1 cellular context compared by ENCODE assay signal in the genomic region with DNA sequence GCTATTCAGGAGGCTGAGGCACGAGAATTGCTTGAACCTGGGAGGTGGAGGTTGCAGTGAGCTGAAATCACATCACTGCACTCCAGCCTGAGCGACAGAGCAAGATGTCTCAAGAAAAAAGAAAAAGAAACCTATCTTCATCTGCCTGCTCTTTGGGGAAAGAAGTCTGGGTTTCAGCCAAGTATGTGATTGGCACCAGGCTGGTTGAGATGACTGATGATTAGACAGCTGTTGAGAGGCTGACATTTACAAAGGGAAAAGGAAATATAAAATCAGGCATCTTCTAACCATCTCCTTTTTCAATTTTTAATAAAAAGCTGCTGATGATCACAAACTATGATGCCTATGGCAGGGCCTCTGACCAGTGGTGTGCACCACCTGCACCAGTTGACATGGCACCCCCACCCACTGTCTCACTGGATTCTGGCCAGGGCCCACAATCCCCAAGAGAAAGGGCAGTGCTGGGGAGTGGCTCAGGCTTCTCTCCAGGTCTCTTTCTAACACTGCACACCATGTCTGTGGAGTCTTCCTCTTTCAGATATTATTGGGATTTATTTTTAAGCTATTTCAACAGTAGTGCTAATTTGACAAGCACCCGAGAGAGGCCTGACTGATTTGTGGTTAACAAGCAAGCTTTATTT.
A peak's percentile ranks its signal among the peaks of the same experiment; 100 is the strongest.
TF ChIP-seq lines count a peak whose summit lies in the region.

No MANE protein-coding gene starts in this region.

TF ChIP-seq in HepG2, 621 proteins besides CTCF, POLR2A, EP300 and RAD21:
- TF ChIP-seq RBM22 (optimal IDR thresholded peaks at IDR 0.05; ENCODE audit: low read length) (peak; percentile 89), ZNF18 (CRISPR knock-in tag; IDR thresholded peaks at IDR 0.05; ENCODE audit: insufficient replicate concordance) (no peak), ZNF335 (CRISPR knock-in tag; IDR thresholded peaks at IDR 0.05) (no peak), AGO1 (IDR thresholded peaks at IDR 0.05; ENCODE audit: low read depth, low read length, poor library complexity, severe bottlenecking) (no peak), CEBPB (IDR thresholded peaks at IDR 0.05; ENCODE audit: borderline replicate concordance, low read depth, low read length) (no peak)
